ENCODE assay signal across 1 cellular context in the genomic region with DNA sequence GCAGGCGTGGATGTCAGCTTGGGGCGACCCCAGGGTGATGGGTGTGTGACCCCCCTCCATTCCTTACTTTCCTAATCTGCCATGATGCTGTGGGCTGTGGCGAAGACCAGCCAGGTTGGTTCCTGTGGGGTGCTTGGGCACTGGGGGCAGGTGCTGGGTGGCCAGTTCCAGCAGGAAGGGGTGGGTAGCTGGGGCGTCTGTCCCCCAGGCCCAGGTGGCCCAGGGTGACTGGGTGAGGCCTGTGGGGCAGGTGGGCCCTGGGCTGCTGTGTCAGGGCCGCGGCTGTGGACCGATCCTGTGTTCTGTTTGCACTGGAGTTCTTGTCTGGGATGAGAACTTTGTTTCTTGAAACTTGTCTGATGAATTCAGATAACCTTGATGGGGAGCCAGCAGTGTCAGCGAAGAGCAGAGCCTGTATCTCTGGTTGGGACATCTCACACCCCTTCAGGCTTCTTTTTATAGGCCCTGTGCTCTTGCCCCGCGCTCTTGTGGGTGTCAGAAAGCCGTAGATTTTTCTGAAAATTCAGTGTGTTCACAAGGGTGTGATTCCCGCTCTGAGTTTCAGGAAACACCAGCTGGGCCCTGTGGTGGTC.
TF ChIP-seq lines count a peak whose summit lies in the region.

No MANE protein-coding gene starts in this region.

TF ChIP-seq in HepG2, 621 proteins besides CTCF, POLR2A, EP300 and RAD21:
- no peak for TF ChIP-seq ZBTB20 (CRISPR knock-in tag; IDR thresholded peaks at IDR 0.05; ENCODE audit: borderline replicate concordance, low read depth)
- TF ChIP-seq, protein P1, sequence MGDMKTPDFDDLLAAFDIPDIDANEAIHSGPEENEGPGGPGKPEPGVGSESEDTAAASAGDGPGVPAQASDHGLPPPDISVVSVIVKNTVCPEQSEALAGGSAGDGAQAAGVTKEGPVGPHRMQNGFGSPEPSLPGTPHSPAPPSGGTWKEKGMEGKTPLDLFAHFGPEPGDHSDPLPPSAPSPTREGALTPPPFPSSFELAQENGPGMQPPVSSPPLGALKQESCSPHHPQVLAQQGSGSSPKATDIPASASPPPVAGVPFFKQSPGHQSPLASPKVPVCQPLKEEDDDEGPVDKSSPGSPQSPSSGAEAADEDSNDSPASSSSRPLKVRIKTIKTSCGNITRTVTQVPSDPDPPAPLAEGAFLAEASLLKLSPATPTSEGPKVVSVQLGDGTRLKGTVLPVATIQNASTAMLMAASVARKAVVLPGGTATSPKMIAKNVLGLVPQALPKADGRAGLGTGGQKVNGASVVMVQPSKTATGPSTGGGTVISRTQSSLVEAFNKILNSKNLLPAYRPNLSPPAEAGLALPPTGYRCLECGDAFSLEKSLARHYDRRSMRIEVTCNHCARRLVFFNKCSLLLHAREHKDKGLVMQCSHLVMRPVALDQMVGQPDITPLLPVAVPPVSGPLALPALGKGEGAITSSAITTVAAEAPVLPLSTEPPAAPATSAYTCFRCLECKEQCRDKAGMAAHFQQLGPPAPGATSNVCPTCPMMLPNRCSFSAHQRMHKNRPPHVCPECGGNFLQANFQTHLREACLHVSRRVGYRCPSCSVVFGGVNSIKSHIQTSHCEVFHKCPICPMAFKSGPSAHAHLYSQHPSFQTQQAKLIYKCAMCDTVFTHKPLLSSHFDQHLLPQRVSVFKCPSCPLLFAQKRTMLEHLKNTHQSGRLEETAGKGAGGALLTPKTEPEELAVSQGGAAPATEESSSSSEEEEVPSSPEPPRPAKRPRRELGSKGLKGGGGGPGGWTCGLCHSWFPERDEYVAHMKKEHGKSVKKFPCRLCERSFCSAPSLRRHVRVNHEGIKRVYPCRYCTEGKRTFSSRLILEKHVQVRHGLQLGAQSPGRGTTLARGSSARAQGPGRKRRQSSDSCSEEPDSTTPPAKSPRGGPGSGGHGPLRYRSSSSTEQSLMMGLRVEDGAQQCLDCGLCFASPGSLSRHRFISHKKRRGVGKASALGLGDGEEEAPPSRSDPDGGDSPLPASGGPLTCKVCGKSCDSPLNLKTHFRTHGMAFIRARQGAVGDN (CRISPR knock-in tag; IDR thresholded peaks at IDR 0.05), result 0 out of 2 replicates have a peak, but pooled peaks have one; percentile 15
